Comparison of ENCODE assay signal across 17 cellular contexts in genomic region chr5:78327761-78328510, GRCh38. TPM values are rescaled to one million over a fixed set of nuclear protein-coding genes. Genes with fewer than 3 reads are reported as not detected.
DNase-seq lines count a peak whose midpoint lies in the region; ATAC-seq, FAIRE-seq and TF ChIP-seq lines count a peak whose summit lies in the region.
"Had no signal": no experiment of that assay in that cellular context is flagged by ENCODE, and none has a peak within 500 bp of the region (broad histone marks: within the 10 kb centered on the region; RNA-seq: fewer than 3 reads in every experiment).

No MANE protein-coding gene starts in this region.

- no peaks in the 10 kb centered on the region for H3K9me3 ChIP-seq in adipocyte (ENCODE audit: control insufficient read depth, low read length)
- no peaks in the 10 kb centered on the region for H3K9me3 ChIP-seq in keratinocyte (ENCODE audit: control insufficient read depth, low read depth, low read length)
- no peaks in the 10 kb centered on the region for H3K9me3 ChIP-seq in suprapubic skin

- no peak for TF ChIP-seq POLR2A in suprapubic skin (IDR thresholded peaks at IDR 0.05)

- H2AFZ ChIP-seq in keratinocyte (ENCODE audit: control insufficient read depth, low read length): no peak overlapping the region

- peak overlapping the region; percentile 30 for H3K4me2 ChIP-seq in keratinocyte (ENCODE audit: control insufficient read depth, extremely low read depth, insufficient read depth, low read depth, low read length)

- dilution Hi-C loops in keratinocyte (cut with MboI; ENCODE audit: extremely low pct_ligation_motif_present, low sequenced_read_pairs): no loop called here

- H3K9ac ChIP-seq in adipocyte (ENCODE audit: low read length) (no peak overlapping the region), keratinocyte (ENCODE audit: control insufficient read depth, extremely low read depth, insufficient read depth, low read length) (no peak overlapping the region)

- no peak overlapping the region for H3K4me3 ChIP-seq in adipocyte (ENCODE audit: low read length)
- H3K4me3 ChIP-seq in keratinocyte (ENCODE audit: control insufficient read depth in 2 of 3, extremely low read depth in 1 of 3, insufficient read depth in 2 of 3, low read depth in 1 of 3, low read length in 3 of 3): no peak overlapping the region
- H3K4me3 ChIP-seq in suprapubic skin: no peak overlapping the region

- WGBS in suprapubic skin: 68% methylated on average over 6 of the region's 6 CpGs

- peak; percentile 87 for FAIRE-seq in keratinocyte (lab: Jason Lieb, UNC)
- FAIRE-seq: RCC 7860 had no signal

- H3K27ac Mint-ChIP-seq in type B pancreatic cell: peak overlapping the region; percentile 15
- H3K27ac Mint-ChIP-seq: natural killer cell treated with Interleukin-12 subunit alpha and Interleukin-12 subunit beta and Interleukin-15 and Interleukin-18, amount 100 ng/mL, for 72 hours; stimulated activated memory B cell treated with anti-CD40 and anti-IgM and Interleukin-4, amounts not matched to agents 10 μg/mL and 1 μg/mL and 100 μg/mL, for 72 hours had no signal

- peaks cover 11% of the 10 kb centered on the region for H3K4me1 Mint-ChIP-seq in type B pancreatic cell (ENCODE audit: unreplicated experiment)
- H3K4me1 Mint-ChIP-seq: stimulated activated memory B cell treated with anti-CD40 and anti-IgM and Interleukin-4, amounts not matched to agents 10 μg/mL and 1 μg/mL and 100 μg/mL, for 72 hours had no signal

- H3K4me3 Mint-ChIP-seq in type B pancreatic cell: no peak overlapping the region
- H3K4me3 Mint-ChIP-seq: HFFc6; natural killer cell treated with Interleukin-12 subunit alpha and Interleukin-12 subunit beta and Interleukin-15 and Interleukin-18, amount 100 ng/mL, for 72 hours; stimulated activated memory B cell treated with anti-CD40 and anti-IgM and Interleukin-4, amounts not matched to agents 10 μg/mL and 1 μg/mL and 100 μg/mL, for 72 hours had no signal

- TF ChIP-seq EP300 in suprapubic skin (IDR thresholded peaks at IDR 0.05): no peak

- peaks cover 4% of the 10 kb centered on the region for H3K27me3 Mint-ChIP-seq in type B pancreatic cell
- H3K27me3 Mint-ChIP-seq: stimulated activated memory B cell treated with anti-CD40 and anti-IgM and Interleukin-4, amounts not matched to agents 10 μg/mL and 1 μg/mL and 100 μg/mL, for 72 hours had no signal

- peak; percentile 6 for DNase-seq in NCI-H2196 (lab: John Stamatoyannopoulos, UW; ENCODE audit: unreplicated experiment)
- no peak for DNase-seq in NCI-H2196 treated with DMSO at 0.1 percent for 48 hours (lab: John Stamatoyannopoulos, UW; ENCODE audit: unreplicated experiment)
- DNase-seq in adipocyte (ENCODE audit: low read depth): peak; percentile 8
- peak; percentile 15 for DNase-seq in keratinocyte (ENCODE audit: low read depth, low spot score)
- DNase-seq in type B pancreatic cell (ENCODE audit: extremely low spot score, unreplicated experiment): no peak
- DNase-seq in NCI-H2171 (lab: John Stamatoyannopoulos, UW): no peak
- DNase-seq in suprapubic skin (ENCODE audit: low spot score in 2 of 2): no peak
- DNase-seq: activated naive CD4-positive, alpha-beta T cell treated with anti-CD3 and anti-CD28 coated beads, Interleukin-2, amount 50 U/mL, for 16 hours; dermis blood vessel endothelial cell; erythroblast; NCI-H510A treated with DMSO at 0.1 percent for 48 hours had no signal

- no peaks in the 10 kb centered on the region for H4K20me1 ChIP-seq in keratinocyte (ENCODE audit: control insufficient read depth, extremely low read depth, insufficient read depth, low read length)

- ATAC-seq in HG03354 (IDR thresholded peaks at IDR 0.05; ENCODE audit: poor library complexity, severe bottlenecking, unreplicated experiment): no peak
- ATAC-seq: natural killer cell treated with Interleukin-12 subunit alpha and Interleukin-12 subunit beta and Interleukin-15 and Interleukin-18, amount 100 ng/mL, for 72 hours; stimulated activated memory B cell treated with anti-CD40 and anti-IgM and Interleukin-4, amounts not matched to agents 10 μg/mL and 1 μg/mL and 100 μg/mL, for 72 hours had no signal

- TF ChIP-seq CTCF in keratinocyte (optimal IDR thresholded peaks at IDR 0.05 in 1 of 3, IDR thresholded peaks at IDR 0.05 in 1 of 3, conservative IDR thresholded peaks at IDR 0.05 in 1 of 3; ENCODE audit: extremely low read depth in 1 of 3, insufficient read depth in 2 of 3, low read length in 3 of 3) (no peak), type B pancreatic cell (conservative IDR thresholded peaks at IDR 0.05) (no peak), suprapubic skin (IDR thresholded peaks at IDR 0.05) (no peak)

- H3K27me3 ChIP-seq in adipocyte (replicated peaks; ENCODE audit: control insufficient read depth, insufficient read depth, low read length): no peaks in the 10 kb centered on the region
- no peaks in the 10 kb centered on the region for H3K27me3 ChIP-seq in keratinocyte (ENCODE audit: control insufficient read depth, extremely low read depth, insufficient read depth, low read length)
- H3K27me3 ChIP-seq in suprapubic skin: no peaks in the 10 kb centered on the region

- peaks cover 9% of the 10 kb centered on the region for H3K9me3 Mint-ChIP-seq in type B pancreatic cell
- H3K9me3 Mint-ChIP-seq: HFFc6; natural killer cell treated with Interleukin-12 subunit alpha and Interleukin-12 subunit beta and Interleukin-15 and Interleukin-18, amount 100 ng/mL, for 72 hours; stimulated activated memory B cell treated with anti-CD40 and anti-IgM and Interleukin-4, amounts not matched to agents 10 μg/mL and 1 μg/mL and 100 μg/mL, for 72 hours had no signal

- no peaks in the 10 kb centered on the region for H3K79me2 ChIP-seq in keratinocyte (ENCODE audit: control insufficient read depth, insufficient read depth, low read length)

- H3K4me1 ChIP-seq in adipocyte (ENCODE audit: control insufficient read depth, insufficient read depth, low read length) (peaks cover 7% of the 10 kb centered on the region), keratinocyte (ENCODE audit: control insufficient read depth, extremely low read depth, insufficient read depth, low read length) (peaks cover 22% of the 10 kb centered on the region), suprapubic skin (peaks cover 7% of the 10 kb centered on the region)

- H3K36me3 ChIP-seq in adipocyte (ENCODE audit: control insufficient read depth, insufficient read depth, low read length, severe bottlenecking): no peaks in the 10 kb centered on the region
- no peaks in the 10 kb centered on the region for H3K36me3 ChIP-seq in keratinocyte (ENCODE audit: control insufficient read depth in 2 of 2, extremely low read depth in 1 of 2, insufficient read depth in 2 of 2, low read length in 2 of 2)
- H3K36me3 ChIP-seq in suprapubic skin: no peaks in the 10 kb centered on the region

- H3K36me3 Mint-ChIP-seq in type B pancreatic cell: no peaks in the 10 kb centered on the region
- H3K36me3 Mint-ChIP-seq: natural killer cell treated with Interleukin-12 subunit alpha and Interleukin-12 subunit beta and Interleukin-15 and Interleukin-18, amount 100 ng/mL, for 72 hours; stimulated activated memory B cell treated with anti-CD40 and anti-IgM and Interleukin-4, amounts not matched to agents 10 μg/mL and 1 μg/mL and 100 μg/mL, for 72 hours had no signal

- H3K27ac ChIP-seq in keratinocyte (ENCODE audit: control insufficient read depth, insufficient read depth, low read length): peak overlapping the region; percentile 43
- H3K27ac ChIP-seq in suprapubic skin: no peak overlapping the region
- H3K27ac ChIP-seq: C4-2B had no signal

- H3K9me1 ChIP-seq in keratinocyte (ENCODE audit: control insufficient read depth, extremely low read depth, insufficient read depth, low read length): no peaks in the 10 kb centered on the region

RNA-seq across cellular contexts. Expression of gene SCAMP1, which starts 32.5 kb away (rescaled TPM):
- 26.4 to 39.7 TPM (median 36.6 TPM) in 3 replicates for polyA plus RNA-seq in keratinocyte
- 27.1 TPM for polyA plus RNA-seq in keratinocyte (2011; ENCODE audit: low read depth)
- 11.7 and 30.1 TPM in 2 replicates for polyA plus RNA-seq in keratinocyte (2011; cell fraction: cytosol; rRNA removed)
- polyA plus RNA-seq in keratinocyte (2011; cell fraction: nucleus; rRNA removed): 25.9 and 32.7 TPM in 2 replicates
- 27.3 and 28.1 TPM in 2 replicates for polyA plus RNA-seq in keratinocyte (2012; ENCODE audit: low replicate concordance)
- polyA minus RNA-seq in keratinocyte: 17.4 to 84.1 TPM (median 74.3 TPM) in 3 replicates
- 40.5 TPM for polyA minus RNA-seq in keratinocyte (2011; cell fraction: cytosol; rRNA and poly(A)+ RNA removed)
- 46.4 and 94.6 TPM in 2 replicates for polyA minus RNA-seq in keratinocyte (2011; cell fraction: nucleus; rRNA and poly(A)+ RNA removed)
- 41.3 and 50.8 TPM in 2 replicates for total RNA-seq in type B pancreatic cell (ENCODE audit: low replicate concordance)
- 10 to 100 TPM; 21.2 to 34.6 (median 29.4) TPM for total RNA-seq in suprapubic skin

RNA-seq across cellular contexts. Expression of gene AP3B1, which starts 33.4 kb away (rescaled TPM):
- polyA plus RNA-seq in keratinocyte: 40.1 to 65.1 TPM (median 57.4 TPM) in 3 replicates
- polyA plus RNA-seq in keratinocyte (2011; ENCODE audit: low read depth): 41.0 TPM
- 38.4 and 79.1 TPM in 2 replicates for polyA plus RNA-seq in keratinocyte (2011; cell fraction: cytosol; rRNA removed)
- polyA plus RNA-seq in keratinocyte (2011; cell fraction: nucleus; rRNA removed): 61.9 and 72.3 TPM in 2 replicates
- polyA plus RNA-seq in keratinocyte (2012; ENCODE audit: low replicate concordance): 25.7 and 40.8 TPM in 2 replicates
- polyA minus RNA-seq in keratinocyte: 26.4 to 83.3 TPM (median 47.4 TPM) in 3 replicates
- polyA minus RNA-seq in keratinocyte (2011; cell fraction: cytosol; rRNA and poly(A)+ RNA removed): 26.1 TPM
- polyA minus RNA-seq in keratinocyte (2011; cell fraction: nucleus; rRNA and poly(A)+ RNA removed): 39.6 and 79.4 TPM in 2 replicates
- total RNA-seq in type B pancreatic cell (ENCODE audit: low replicate concordance): 43.7 and 48.4 TPM in 2 replicates
- total RNA-seq in suprapubic skin: 10 to 100 TPM; 32.2 to 44.0 (median 33.1) TPM

Comparison
In these comparisons a context has a peak if more than half of its experiments do, and no peak if none do; other contexts are left out.
1. DNase-seq: peak in NCI-H2196 (single experiment), adipocyte (single experiment) and keratinocyte (single experiment); none in NCI-H2196 treated with DMSO at 0.1 percent for 48 hours (single experiment), type B pancreatic cell (single experiment), NCI-H2171 (single experiment) and suprapubic skin (0 of 2).